ENCODE assay signal across 8 cellular contexts in genomic region chr12:53492830-53493609, GRCh38. TPM values are rescaled to one million over a fixed set of nuclear protein-coding genes. Genes with fewer than 3 reads are reported as not detected.
DNase-seq lines count a peak whose midpoint lies in the region; ATAC-seq and TF ChIP-seq lines count a peak whose summit lies in the region.

No MANE protein-coding gene starts in this region.

- H3K27ac ChIP-seq in A673 (ENCODE audit: low read depth, low read length, poor library complexity, severe bottlenecking) (peak overlapping the region; percentile 80), caudate nucleus (ENCODE audit: low read depth, low read length) (peak overlapping the region; percentile 98)

- peak overlapping the region; percentile 64 for H3K4me3 ChIP-seq in A673 (ENCODE audit: low read depth, low read length, poor library complexity, severe bottlenecking)

- H3K4me1 ChIP-seq in A673 (ENCODE audit: insufficient read depth, low read length, poor library complexity, severe bottlenecking), result peaks cover 17% of the 10 kb centered on the region

- no peak for TF ChIP-seq CTCF in A673 (conservative IDR thresholded peaks at IDR 0.05; ENCODE audit: low read depth, low read length)

- no peaks in the 10 kb centered on the region for H3K9me3 ChIP-seq in A673 (ENCODE audit: low read depth, low read length, poor library complexity, severe bottlenecking)

- H3K27me3 ChIP-seq in A673 (replicated peaks; ENCODE audit: insufficient read depth, low read depth, low read length, poor library complexity), result no peaks in the 10 kb centered on the region

- intact Hi-C loops in A673 (cut with micrococcal nuclease; ENCODE audit: unreplicated experiment), result no loop called here

- no TSS peak for BruUV-seq in A673 (replicated peaks; lab: Mats Ljungman, UMichigan)

- peak; percentile 92 for DNase-seq in A673 (ENCODE audit: low spot score)
- peak; percentile 83 for DNase-seq in NCI-H2196 treated with DMSO at 0.1 percent for 48 hours (lab: John Stamatoyannopoulos, UW; ENCODE audit: unreplicated experiment)
- peak; percentile 73 for DNase-seq in activated CD4-positive, CD25-positive, alpha-beta regulatory T cell treated with anti-CD3 and anti-CD28 coated beads, Interleukin-2, amount 50 U/mL, for 16 hours (ENCODE audit: low read depth, low spot score)
- peak; percentile 53 to 97 (median 90) for DNase-seq in caudate nucleus (lab: John Stamatoyannopoulos, UW)
- DNase-seq in islet precursor cell, result peak; percentile 99
- DNase-seq in stimulated activated CD4-positive, alpha-beta T cell treated with anti-CD3 and anti-CD28 coated beads, Interleukin-12 subunit alpha, Interleukin-12 subunit beta, amount 100 ng/mL, for 24 hours (ENCODE audit: low read depth in 2 of 2), result peak; percentile 61 to 83

- ATAC-seq in GM18861 (IDR thresholded peaks at IDR 0.05; ENCODE audit: unreplicated experiment) (peak; percentile 73), HG03103 (IDR thresholded peaks at IDR 0.05; ENCODE audit: low read depth, unreplicated experiment) (peak; percentile 84)

- CTCF ChIA-PET in A673 (lab: Charles Lee), result no interaction called here

- H3K36me3 ChIP-seq in A673 (ENCODE audit: insufficient read depth, low read length, poor library complexity, severe bottlenecking), result no peaks in the 10 kb centered on the region

- POLR2A ChIA-PET in A673 (lab: Charles Lee; ENCODE audit: low non-redundant PET), result no interaction called here

RNA-seq across cellular contexts. Expression of gene MAP3K12, which starts 6.2 kb away (rescaled TPM):
- 11.6 and 15.9 TPM in 2 replicates for total RNA-seq in A673 (2021)

RNA-seq across cellular contexts. Expression of gene TARBP2, which starts 8.1 kb away (rescaled TPM):
- 62.4 and 70.9 TPM in 2 replicates for total RNA-seq in A673 (2021)

RNA-seq across cellular contexts. Expression of gene NPFF, which starts 14.3 kb away (rescaled TPM):
- not detected in 2 replicates for total RNA-seq in A673 (2021)

RNA-seq across cellular contexts. Expression of gene PCBP2, which starts 41.1 kb away (rescaled TPM):
- 1,194 and 1,215 TPM in 2 replicates for total RNA-seq in A673 (2021)

RNA-seq across cellular contexts. Expression of gene PRR13, which starts 51.5 kb away (rescaled TPM):
- 155 and 180 TPM in 2 replicates for total RNA-seq in A673 (2021)

Comparison
In these comparisons a context has a peak if more than half of its experiments do, and no peak if none do; other contexts are left out.
1. Peak in every context shown above with its lines: DNase-seq, ATAC-seq, H3K4me3 ChIP-seq and H3K27ac ChIP-seq.